ENCODE assay signal across 17 cellular contexts in the genomic region with DNA sequence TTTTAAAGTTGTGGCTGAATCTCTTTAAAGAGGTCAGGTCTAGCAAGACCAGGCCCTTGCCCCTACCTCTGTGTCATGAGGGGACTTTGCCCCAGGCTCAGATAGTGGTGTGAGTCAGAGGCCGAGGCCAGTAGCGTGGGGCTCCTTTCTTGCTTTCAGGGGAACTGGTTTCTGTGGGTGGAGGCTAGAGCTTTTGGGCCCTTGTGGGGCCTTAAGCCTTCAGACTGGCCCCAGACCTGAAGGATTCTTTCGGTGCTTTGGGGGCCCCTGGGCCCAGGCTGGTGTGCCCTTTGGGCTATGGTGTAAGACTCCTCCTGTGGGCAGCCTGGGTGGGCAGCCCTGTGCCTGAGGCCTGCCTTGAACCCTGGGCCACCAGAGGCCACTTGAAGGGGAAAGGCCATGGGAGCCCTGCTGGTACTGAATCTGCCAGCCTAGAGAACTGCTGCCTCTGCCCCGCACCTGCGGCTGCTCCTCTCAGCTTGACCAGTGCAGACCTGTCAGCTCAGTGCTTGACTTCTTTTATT. TPM values are rescaled to one million over a fixed set of nuclear protein-coding genes. Genes with fewer than 3 reads are reported as not detected.
DNase-seq lines count a peak whose midpoint lies in the region; ATAC-seq and TF ChIP-seq lines count a peak whose summit lies in the region.
"Had no signal": no experiment of that assay in that cellular context is flagged by ENCODE, and none has a peak within 500 bp of the region (broad histone marks: within the 10 kb centered on the region; RNA-seq: fewer than 3 reads in every experiment).

No MANE protein-coding gene starts in this region.

- no peaks in the 10 kb centered on the region for H3K36me3 Mint-ChIP-seq in endodermal cell (ENCODE audit: low read depth)
- H3K36me3 Mint-ChIP-seq: activated naive CD4-positive, alpha-beta T cell treated with anti-CD3 and anti-CD28 coated beads, Interleukin-2, amount 50 U/mL, for 24 hours had no signal

- no peaks in the 10 kb centered on the region for H3K9me3 Mint-ChIP-seq in endodermal cell
- H3K9me3 Mint-ChIP-seq: activated naive CD4-positive, alpha-beta T cell treated with anti-CD3 and anti-CD28 coated beads, Interleukin-2, amount 50 U/mL, for 24 hours had no signal

- no peak overlapping the region for H3K4me3 ChIP-seq in endodermal cell (ENCODE audit: low read length)

- no peak overlapping the region for H3K9ac ChIP-seq in endodermal cell (ENCODE audit: extremely low read depth, low read length, poor library complexity, severe bottlenecking)
- H3K9ac ChIP-seq: SK-N-SH had no signal

- H3K9me3 ChIP-seq in endodermal cell (ENCODE audit: control insufficient read depth, low read length): no peaks in the 10 kb centered on the region
- H3K9me3 ChIP-seq: SK-N-SH had no signal

- no peak for TF ChIP-seq CTCF in endodermal cell (conservative IDR thresholded peaks at IDR 0.05)

- peaks cover 8% of the 10 kb centered on the region for H3K27me3 Mint-ChIP-seq in endodermal cell (ENCODE audit: insufficient read depth)
- H3K27me3 Mint-ChIP-seq: activated naive CD4-positive, alpha-beta T cell treated with anti-CD3 and anti-CD28 coated beads, Interleukin-2, amount 50 U/mL, for 24 hours had no signal

- ATAC-seq in HG02610 (IDR thresholded peaks at IDR 0.05; ENCODE audit: unreplicated experiment) (no peak), GM18861 (IDR thresholded peaks at IDR 0.05; ENCODE audit: unreplicated experiment) (no peak)

- peak; percentile 39 for DNase-seq in ELF-1 (ENCODE audit: low read depth, low spot score)
- peak; percentile 33 for DNase-seq in MV-4-11 (lab: John Stamatoyannopoulos, UW)
- DNase-seq in endodermal cell: peak; percentile 44
- DNase-seq in posterior vena cava (ENCODE audit: low spot score): peak; percentile 63
- DNase-seq in stimulated activated CD4-positive, alpha-beta T cell treated with anti-CD3 and anti-CD28 coated beads, Interleukin-4, amount 100 ng/mL, for 24 hours: no peak
- DNase-seq in stimulated activated CD4-positive, alpha-beta T cell treated with anti-CD3 and anti-CD28 coated beads, Interleukin-1b, Interleukin-23, amount 100 ng/mL, for 48 hours: no peak
- DNase-seq: C1 segment of cervical spinal cord; KG1; NCI-H2081 treated with DMSO at 0.1 percent for 48 hours; NK-92 treated with Interleukin-12 subunit alpha and Interleukin-12 subunit beta, amount 100 ng/mL, for 24 hours; SK-N-SH had no signal

- no peaks in the 10 kb centered on the region for H3K36me3 ChIP-seq in endodermal cell (ENCODE audit: control insufficient read depth, insufficient read depth, low read length)

- H3K4me3 Mint-ChIP-seq in endodermal cell: no peak overlapping the region
- H3K4me3 Mint-ChIP-seq: activated naive CD4-positive, alpha-beta T cell treated with anti-CD3 and anti-CD28 coated beads, Interleukin-2, amount 50 U/mL, for 24 hours had no signal

- intact Hi-C loops in posterior vena cava (cut with DNase I): no loop called here

- H3K27ac ChIP-seq in endodermal cell (ENCODE audit: low read depth, low read length): peak overlapping the region; percentile 32

- WGBS in endodermal cell (ENCODE audit: insufficient coverage in 1 of 2, insufficient read length in 1 of 2), 2 experiments: 90% methylated on average over 5 of the region's 5 CpGs; no CpG with 5 or more reads in 1 of the 2 experiments

- no peaks in the 10 kb centered on the region for H3K27me3 ChIP-seq in endodermal cell (ENCODE audit: control insufficient read depth, insufficient read depth, low read length, poor library complexity, severe bottlenecking)

- H3K27ac Mint-ChIP-seq in endodermal cell: no peak overlapping the region
- H3K27ac Mint-ChIP-seq: activated naive CD4-positive, alpha-beta T cell treated with anti-CD3 and anti-CD28 coated beads, Interleukin-2, amount 50 U/mL, for 24 hours had no signal

- H3K4me1 ChIP-seq in endodermal cell (ENCODE audit: control insufficient read depth, insufficient read depth, low read length): peaks cover 5% of the 10 kb centered on the region

- peaks cover 9% of the 10 kb centered on the region for H3K4me1 Mint-ChIP-seq in endodermal cell
- H3K4me1 Mint-ChIP-seq: activated naive CD4-positive, alpha-beta T cell treated with anti-CD3 and anti-CD28 coated beads, Interleukin-2, amount 50 U/mL, for 24 hours had no signal

RNA-seq across cellular contexts. Expression of a gene that starts 21.2 kb away (rescaled TPM):
- total RNA-seq in endodermal cell: 1 to 10 TPM; 1.1 to 1.2 TPM
- 0.75 TPM for polyA plus RNA-seq in endodermal cell (2013, experiment 1 of 2)
- polyA plus RNA-seq in endodermal cell (2013, experiment 2 of 2): 0.37 TPM
- total RNA-seq in posterior vena cava: under 1 TPM; 0.29 to 0.32 TPM
- polyA plus RNA-seq: SK-N-SH had no signal

RNA-seq across cellular contexts. Expression of a gene that starts 55.0 kb away (rescaled TPM):
- under 1 TPM; 0.33 to 0.48 TPM for total RNA-seq in endodermal cell
- 1.0 TPM for polyA plus RNA-seq in endodermal cell (2013, experiment 1 of 2)
- polyA plus RNA-seq in endodermal cell (2013, experiment 2 of 2): 0.91 TPM
- total RNA-seq in posterior vena cava: not detected
- total RNA-seq: G401, glomerular endothelial cell had no signal
- polyA plus RNA-seq: urinary bladder had no signal

Comparison
In these comparisons a context has a peak if more than half of its experiments do, and no peak if none do; other contexts are left out.
1. DNase-seq: peak in ELF-1 (single experiment), MV-4-11 (single experiment), endodermal cell (single experiment) and posterior vena cava (single experiment); none in stimulated activated CD4-positive, alpha-beta T cell treated with anti-CD3 and anti-CD28 coated beads, Interleukin-4, amount 100 ng/mL, for 24 hours (single experiment) and stimulated activated CD4-positive, alpha-beta T cell treated with anti-CD3 and anti-CD28 coated beads, Interleukin-1b, Interleukin-23, amount 100 ng/mL, for 48 hours (single experiment).